In genomic region chr12:124026755-124027745, GRCh38 we compare ENCODE assay signal across 10 cellular contexts. TPM values are rescaled to one million over a fixed set of nuclear protein-coding genes. Genes with fewer than 3 reads are reported as not detected.
A peak's percentile ranks its signal among the peaks of the same experiment; 100 is the strongest.
DNase-seq lines count a peak whose midpoint lies in the region; ATAC-seq, FAIRE-seq and TF ChIP-seq lines count a peak whose summit lies in the region.
"Had no signal": no experiment of that assay in that cellular context is flagged by ENCODE, and none has a peak within 500 bp of the region (broad histone marks: within the 10 kb centered on the region; RNA-seq: fewer than 3 reads in every experiment).

No MANE protein-coding gene starts in this region.

- H3K4me1 Mint-ChIP-seq in activated T-helper 1 cell treated with anti-CD3 and anti-CD28 coated beads, Interleukin-12 subunit alpha, Interleukin-12 subunit beta, Interleukin-2, Interleukin-4 antibody, amounts not matched to agents 30 ng/mL and 10 ng/mL and 1 ng/mL, durations not matched to agents 14 hours and 24 hours and 36 hours (ENCODE audit: low read depth), result no peaks in the 10 kb centered on the region

- H3K27me3 ChIP-seq in BLaER1, result no peaks in the 10 kb centered on the region
- H3K27me3 ChIP-seq in bronchial epithelial cell (ENCODE audit: control insufficient read depth, insufficient read depth, low read length), result no peaks in the 10 kb centered on the region
- H3K27me3 ChIP-seq in left lung, result no peaks in the 10 kb centered on the region

- no peak overlapping the region for H3K27ac Mint-ChIP-seq in activated T-helper 1 cell treated with anti-CD3 and anti-CD28 coated beads, Interleukin-12 subunit alpha, Interleukin-12 subunit beta, Interleukin-2, Interleukin-4 antibody, amounts not matched to agents 30 ng/mL and 10 ng/mL and 1 ng/mL, durations not matched to agents 14 hours and 24 hours and 36 hours

- ATAC-seq in left lung, result peak; percentile 9
- no peak for ATAC-seq in HG03457 (IDR thresholded peaks at IDR 0.05; ENCODE audit: unreplicated experiment)

- peaks cover 6% of the 10 kb centered on the region for H4K20me1 ChIP-seq in BLaER1

- peaks cover 5% of the 10 kb centered on the region for H3K27me3 Mint-ChIP-seq in activated T-helper 1 cell treated with anti-CD3 and anti-CD28 coated beads, Interleukin-12 subunit alpha, Interleukin-12 subunit beta, Interleukin-2, Interleukin-4 antibody, amounts not matched to agents 30 ng/mL and 10 ng/mL and 1 ng/mL, durations not matched to agents 14 hours and 24 hours and 36 hours (ENCODE audit: insufficient read depth)

- H3K27ac ChIP-seq in BLaER1 (peak overlapping the region; percentile 36; the same call in 1 of the 2 replicates), left lung (no peak overlapping the region)

- peak overlapping the region; percentile 84 for H3K4me2 ChIP-seq in BLaER1

- no peak for FAIRE-seq in bronchial epithelial cell (lab: Jason Lieb, UNC)

- H3K9me3 ChIP-seq in BLaER1 (no peaks in the 10 kb centered on the region), left lung (no peaks in the 10 kb centered on the region)

- H3K4me3 ChIP-seq in BLaER1, result no peak overlapping the region
- no peak overlapping the region for H3K4me3 ChIP-seq in bronchial epithelial cell (ENCODE audit: low read depth, low read length)
- no peak overlapping the region for H3K4me3 ChIP-seq in left lung

- no peaks in the 10 kb centered on the region for H3K36me3 ChIP-seq in BLaER1
- no peaks in the 10 kb centered on the region for H3K36me3 ChIP-seq in bronchial epithelial cell (ENCODE audit: control insufficient read depth, insufficient read depth, low read length)
- H3K36me3 ChIP-seq in left lung, result no peaks in the 10 kb centered on the region

- H3K4me3 Mint-ChIP-seq in activated T-helper 1 cell treated with anti-CD3 and anti-CD28 coated beads, Interleukin-12 subunit alpha, Interleukin-12 subunit beta, Interleukin-2, Interleukin-4 antibody, amounts not matched to agents 30 ng/mL and 10 ng/mL and 1 ng/mL, durations not matched to agents 14 hours and 24 hours and 36 hours, result no peak overlapping the region
- H3K4me3 Mint-ChIP-seq: CD14-positive monocyte had no signal

- no peak overlapping the region for H3K9ac ChIP-seq in BLaER1

- H3K9me3 Mint-ChIP-seq in activated T-helper 1 cell treated with anti-CD3 and anti-CD28 coated beads, Interleukin-12 subunit alpha, Interleukin-12 subunit beta, Interleukin-2, Interleukin-4 antibody, amounts not matched to agents 30 ng/mL and 10 ng/mL and 1 ng/mL, durations not matched to agents 14 hours and 24 hours and 36 hours, result no peaks in the 10 kb centered on the region

- H3K36me3 Mint-ChIP-seq in activated T-helper 1 cell treated with anti-CD3 and anti-CD28 coated beads, Interleukin-12 subunit alpha, Interleukin-12 subunit beta, Interleukin-2, Interleukin-4 antibody, amounts not matched to agents 30 ng/mL and 10 ng/mL and 1 ng/mL, durations not matched to agents 14 hours and 24 hours and 36 hours (ENCODE audit: low read depth), result no peaks in the 10 kb centered on the region
- H3K36me3 Mint-ChIP-seq: CD14-positive monocyte had no signal

- H3K4me1 ChIP-seq in BLaER1 (peaks cover 62% of the 10 kb centered on the region), left lung (peaks cover 0 to 5% of the 10 kb centered on the region in 2 donors)

- intact Hi-C loops in left lung (cut with DNase I), result no loop called here
- intact Hi-C loops in activated T-helper 1 cell treated with anti-CD3 and anti-CD28 coated beads, Interleukin-12 subunit alpha, Interleukin-12 subunit beta, Interleukin-2, Interleukin-4 antibody, amounts not matched to agents 30 ng/mL and 10 ng/mL and 1 ng/mL, durations not matched to agents 14 hours and 24 hours and 36 hours (cut with micrococcal nuclease), result no loop called here

- DNase-seq in NCI-H226, result peak; percentile 37
- DNase-seq in bronchial epithelial cell (ENCODE audit: low read depth), result peak; percentile 69
- no peak for DNase-seq in left lung
- DNase-seq in stimulated activated CD4-positive, alpha-beta T cell treated with anti-CD3 and anti-CD28 coated beads, Interleukin-2, amount 100 ng/mL, for 24 hours, result no peak
- no peak for DNase-seq in activated naive CD4-positive, alpha-beta T cell treated with Interleukin-2 at 50 U/mL for 16 hours
- no peak for DNase-seq in activated T-helper 1 cell treated with anti-CD3 and anti-CD28 coated beads, Interleukin-12 subunit alpha, Interleukin-12 subunit beta, Interleukin-2, Interleukin-4 antibody, amounts not matched to agents 30 ng/mL and 10 ng/mL and 1 ng/mL, durations not matched to agents 14 hours and 24 hours and 36 hours (ENCODE audit: low spot score)
- DNase-seq: NCI-H1417 had no signal

- TF ChIP-seq CTCF in bronchial epithelial cell (IDR thresholded peaks at IDR 0.05; ENCODE audit: insufficient read depth, low read length, severe bottlenecking), result no peak
- no peak for TF ChIP-seq CTCF in left lung (IDR thresholded peaks at IDR 0.05)

RNA-seq across cellular contexts. Expression of gene ZNF664, which starts 54.0 kb away (rescaled TPM):
- total RNA-seq in bronchial epithelial cell (83.2 and 88.2 TPM in 2 replicates), left lung (10 to 100 TPM; 85.8 to 98.8 TPM)
- total RNA-seq in activated T-helper 1 cell treated with anti-CD3 and anti-CD28 coated beads, Interleukin-12 subunit alpha, Interleukin-12 subunit beta, Interleukin-2, Interleukin-4 antibody, amounts not matched to agents 30 ng/mL and 10 ng/mL and 1 ng/mL, durations not matched to agents 14 hours and 24 hours and 36 hours, result 66.9 and 68.1 TPM in 2 replicates

RNA-seq across cellular contexts. Expression of gene CCDC92, which starts 54.4 kb away (rescaled TPM):
- total RNA-seq in bronchial epithelial cell (4.5 and 7.0 TPM in 2 replicates), left lung (10 to 100 TPM; 40.2 to 54.0 TPM)
- 7.7 and 8.3 TPM in 2 replicates for total RNA-seq in activated T-helper 1 cell treated with anti-CD3 and anti-CD28 coated beads, Interleukin-12 subunit alpha, Interleukin-12 subunit beta, Interleukin-2, Interleukin-4 antibody, amounts not matched to agents 30 ng/mL and 10 ng/mL and 1 ng/mL, durations not matched to agents 14 hours and 24 hours and 36 hours

Comparison
In these comparisons a context has a peak if more than half of its experiments do, and no peak if none do; other contexts are left out.
1. DNase-seq: peak in NCI-H226 (single experiment) and bronchial epithelial cell (single experiment); none in left lung (0 of 2), stimulated activated CD4-positive, alpha-beta T cell treated with anti-CD3 and anti-CD28 coated beads, Interleukin-2, amount 100 ng/mL, for 24 hours (0 of 2), activated naive CD4-positive, alpha-beta T cell treated with Interleukin-2 at 50 U/mL for 16 hours (single experiment) and activated T-helper 1 cell treated with anti-CD3 and anti-CD28 coated beads, Interleukin-12 subunit alpha, Interleukin-12 subunit beta, Interleukin-2, Interleukin-4 antibody, amounts not matched to agents 30 ng/mL and 10 ng/mL and 1 ng/mL, durations not matched to agents 14 hours and 24 hours and 36 hours (single experiment).